Comparison of ENCODE assay signal across 8 cellular contexts in the genomic region with DNA sequence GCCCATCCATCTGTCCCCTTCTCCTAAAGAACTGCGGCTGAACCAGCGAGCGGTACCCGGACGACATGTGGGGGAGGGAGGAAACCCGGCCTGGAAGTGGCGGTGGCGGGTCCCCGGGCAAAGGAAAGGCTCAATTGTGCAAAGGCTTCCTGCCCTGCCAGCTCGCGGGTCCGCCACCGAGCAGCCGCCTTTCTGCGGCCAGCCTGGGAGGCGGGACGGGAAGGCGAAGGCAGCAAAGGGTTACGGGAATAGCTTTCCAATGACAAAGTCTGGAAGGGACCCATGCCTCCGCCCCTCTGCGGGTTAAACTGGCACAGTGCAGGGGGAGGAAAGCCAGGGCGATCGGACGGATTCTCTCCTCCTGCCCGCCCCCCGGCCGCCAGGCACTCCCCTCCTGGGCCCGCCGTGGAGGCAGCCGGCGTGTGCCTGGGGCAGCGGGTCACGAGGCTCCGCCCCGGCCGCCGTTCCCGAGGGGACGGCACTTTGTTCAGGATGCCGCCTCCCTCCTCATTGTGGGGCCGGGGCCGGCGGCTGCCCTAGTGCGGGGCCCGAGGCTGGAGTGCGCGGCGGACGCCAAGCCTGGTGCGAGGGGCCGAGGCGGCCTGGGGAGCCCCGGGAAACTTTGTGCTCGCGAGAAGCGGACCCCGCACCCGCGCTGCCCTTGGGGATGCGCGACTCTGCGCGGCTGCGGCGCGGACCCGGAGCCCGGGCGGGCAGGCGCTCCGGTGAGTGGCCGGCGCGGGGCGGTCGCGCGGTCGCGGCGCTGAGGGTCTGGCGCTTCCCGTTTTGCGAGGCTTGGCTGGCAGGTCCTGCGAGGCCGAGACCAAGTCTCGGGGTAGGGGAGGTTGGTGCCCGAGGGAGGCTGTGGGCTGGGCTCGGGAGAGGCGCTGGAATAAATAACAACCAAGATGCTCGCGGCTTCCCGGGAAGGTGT. TPM values are rescaled to one million over a fixed set of nuclear protein-coding genes. Genes with fewer than 3 reads are reported as not detected.
A peak's percentile ranks its signal among the peaks of the same experiment; 100 is the strongest.
DNase-seq lines count a peak whose midpoint lies in the region; ATAC-seq and TF ChIP-seq lines count a peak whose summit lies in the region.

A gene with protein sequence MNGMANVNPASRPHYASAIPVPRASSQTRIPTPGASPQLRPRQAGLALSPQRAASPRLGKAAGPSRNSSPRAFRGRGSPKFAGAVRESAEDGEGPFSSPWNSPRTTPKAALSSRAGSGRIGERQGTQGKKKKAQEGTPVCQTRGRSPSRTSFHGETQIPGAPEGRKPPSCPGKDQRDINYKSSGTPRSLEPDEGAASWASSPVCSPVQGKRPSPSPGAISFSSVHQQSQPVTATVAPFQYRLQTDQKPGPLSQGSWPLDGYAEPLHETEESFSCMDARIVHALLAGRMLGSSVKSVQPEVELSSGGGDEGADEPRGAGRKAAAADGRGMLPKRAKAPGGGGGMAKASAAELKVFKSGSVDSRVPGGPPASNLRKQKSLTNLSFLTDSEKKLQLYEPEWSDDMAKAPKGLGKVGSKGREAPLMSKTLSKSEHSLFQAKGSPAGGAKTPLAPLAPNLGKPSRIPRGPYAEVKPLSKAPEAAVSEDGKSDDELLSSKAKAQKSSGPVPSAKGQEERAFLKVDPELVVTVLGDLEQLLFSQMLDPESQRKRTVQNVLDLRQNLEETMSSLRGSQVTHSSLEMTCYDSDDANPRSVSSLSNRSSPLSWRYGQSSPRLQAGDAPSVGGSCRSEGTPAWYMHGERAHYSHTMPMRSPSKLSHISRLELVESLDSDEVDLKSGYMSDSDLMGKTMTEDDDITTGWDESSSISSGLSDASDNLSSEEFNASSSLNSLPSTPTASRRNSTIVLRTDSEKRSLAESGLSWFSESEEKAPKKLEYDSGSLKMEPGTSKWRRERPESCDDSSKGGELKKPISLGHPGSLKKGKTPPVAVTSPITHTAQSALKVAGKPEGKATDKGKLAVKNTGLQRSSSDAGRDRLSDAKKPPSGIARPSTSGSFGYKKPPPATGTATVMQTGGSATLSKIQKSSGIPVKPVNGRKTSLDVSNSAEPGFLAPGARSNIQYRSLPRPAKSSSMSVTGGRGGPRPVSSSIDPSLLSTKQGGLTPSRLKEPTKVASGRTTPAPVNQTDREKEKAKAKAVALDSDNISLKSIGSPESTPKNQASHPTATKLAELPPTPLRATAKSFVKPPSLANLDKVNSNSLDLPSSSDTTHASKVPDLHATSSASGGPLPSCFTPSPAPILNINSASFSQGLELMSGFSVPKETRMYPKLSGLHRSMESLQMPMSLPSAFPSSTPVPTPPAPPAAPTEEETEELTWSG (N-terminal part only) (plus strand): TSS at position 510 of the 934 bp plus-strand sequence. CDS start 83,758 bp downstream, outside the sequence.

- H3K27ac Mint-ChIP-seq in dendritic cell treated with granulocyte-macrophage colony-stimulating factor and Interleukin-4, amounts not matched to agents 40 ng/mL and 50 ng/mL, for 4 days: peak within 1 kb of the TSS; percentile 62
- H3K27ac Mint-ChIP-seq in stimulated activated effector memory CD8-positive, alpha-beta T cell treated with anti-CD3 and anti-CD28 coated beads, Interleukin-12 subunit alpha, Interleukin-12 subunit beta, amount 100 ng/mL, for 72 hours: no peak within 1 kb of the TSS

- TF ChIP-seq CTCF in AG10803 (conservative IDR thresholded peaks at IDR 0.05; ENCODE audit: low read length) (no peak), GM12865 (IDR thresholded peaks at IDR 0.05; ENCODE audit: insufficient read depth, low read depth, low read length, missing control alignments) (no peak)

- intact Hi-C loops in dendritic cell treated with granulocyte-macrophage colony-stimulating factor and Interleukin-4, amounts not matched to agents 40 ng/mL and 50 ng/mL, for 4 days (cut with micrococcal nuclease): loop anchor here (5.0 to 10.0 kb wide), 2 partner anchors 253 to 436 kb away; no protein-coding TSS in a partner anchor
- intact Hi-C loops in left colon (cut with DNase I, micrococcal nuclease): no loop called here

- no peaks in the 10 kb centered on the region for H3K36me3 Mint-ChIP-seq in dendritic cell treated with granulocyte-macrophage colony-stimulating factor and Interleukin-4, amounts not matched to agents 40 ng/mL and 50 ng/mL, for 4 days (ENCODE audit: low read depth)
- H3K36me3 Mint-ChIP-seq in stimulated activated effector memory CD8-positive, alpha-beta T cell treated with anti-CD3 and anti-CD28 coated beads, Interleukin-12 subunit alpha, Interleukin-12 subunit beta, amount 100 ng/mL, for 72 hours: no peaks in the 10 kb centered on the region

- ATAC-seq in left colon: peak; percentile 67
- ATAC-seq in stimulated activated effector memory CD8-positive, alpha-beta T cell treated with anti-CD3 and anti-CD28 coated beads, Interleukin-12 subunit alpha, Interleukin-12 subunit beta, amount 100 ng/mL, for 72 hours: peak; percentile 55

- H3K4me3 ChIP-seq in AG10803 (ENCODE audit: low read length) (peak within 1 kb of the TSS; percentile 94), GM12865 (ENCODE audit: low read depth, low read length) (peak within 1 kb of the TSS; percentile 38)

- H3K4me1 Mint-ChIP-seq in dendritic cell treated with granulocyte-macrophage colony-stimulating factor and Interleukin-4, amounts not matched to agents 40 ng/mL and 50 ng/mL, for 4 days (ENCODE audit: low read depth): peaks cover 85% of the 10 kb centered on the region
- H3K4me1 Mint-ChIP-seq in stimulated activated effector memory CD8-positive, alpha-beta T cell treated with anti-CD3 and anti-CD28 coated beads, Interleukin-12 subunit alpha, Interleukin-12 subunit beta, amount 100 ng/mL, for 72 hours: peaks cover 21% of the 10 kb centered on the region

- DNase-seq in AG10803 (ENCODE audit: low read depth) (peak; percentile 90), GM12865 (ENCODE audit: low read depth) (no peak), RKO (ENCODE audit: low spot score) (peak; percentile 66), left colon (peak; percentile 45 to 65), T-helper 9 cell (no peak), activated gamma-delta T cell (lab: John Stamatoyannopoulos, UW) (no peak)
- peak in 1 of 2 donors; percentile 54 for DNase-seq in stimulated activated effector memory CD8-positive, alpha-beta T cell treated with anti-CD3 and anti-CD28 coated beads, Interleukin-12 subunit alpha, Interleukin-12 subunit beta, amount 100 ng/mL, for 72 hours (ENCODE audit: low spot score in 2 of 2)

- H3K27me3 Mint-ChIP-seq in dendritic cell treated with granulocyte-macrophage colony-stimulating factor and Interleukin-4, amounts not matched to agents 40 ng/mL and 50 ng/mL, for 4 days: peaks cover 23% of the 10 kb centered on the region

- H3K9me3 Mint-ChIP-seq in dendritic cell treated with granulocyte-macrophage colony-stimulating factor and Interleukin-4, amounts not matched to agents 40 ng/mL and 50 ng/mL, for 4 days: no peaks in the 10 kb centered on the region
- H3K9me3 Mint-ChIP-seq in stimulated activated effector memory CD8-positive, alpha-beta T cell treated with anti-CD3 and anti-CD28 coated beads, Interleukin-12 subunit alpha, Interleukin-12 subunit beta, amount 100 ng/mL, for 72 hours: peaks cover 3% of the 10 kb centered on the region

- peak within 1 kb of the TSS; percentile 66 for H3K4me3 Mint-ChIP-seq in dendritic cell treated with granulocyte-macrophage colony-stimulating factor and Interleukin-4, amounts not matched to agents 40 ng/mL and 50 ng/mL, for 4 days
- peak within 1 kb of the TSS; percentile 70 for H3K4me3 Mint-ChIP-seq in stimulated activated effector memory CD8-positive, alpha-beta T cell treated with anti-CD3 and anti-CD28 coated beads, Interleukin-12 subunit alpha, Interleukin-12 subunit beta, amount 100 ng/mL, for 72 hours

RNA-seq across cellular contexts. Expression of the gene that starts here (rescaled TPM):
- 10 to 100 TPM; 13.6 to 25.1 TPM for total RNA-seq in left colon

Comparison
In these comparisons a context has a peak if more than half of its experiments do, and no peak if none do; other contexts are left out.
1. DNase-seq: peak in AG10803 (single experiment), RKO (single experiment) and left colon (2 of 2); none in GM12865 (single experiment), T-helper 9 cell (single experiment) and activated gamma-delta T cell (single experiment).